In the genomic region with DNA sequence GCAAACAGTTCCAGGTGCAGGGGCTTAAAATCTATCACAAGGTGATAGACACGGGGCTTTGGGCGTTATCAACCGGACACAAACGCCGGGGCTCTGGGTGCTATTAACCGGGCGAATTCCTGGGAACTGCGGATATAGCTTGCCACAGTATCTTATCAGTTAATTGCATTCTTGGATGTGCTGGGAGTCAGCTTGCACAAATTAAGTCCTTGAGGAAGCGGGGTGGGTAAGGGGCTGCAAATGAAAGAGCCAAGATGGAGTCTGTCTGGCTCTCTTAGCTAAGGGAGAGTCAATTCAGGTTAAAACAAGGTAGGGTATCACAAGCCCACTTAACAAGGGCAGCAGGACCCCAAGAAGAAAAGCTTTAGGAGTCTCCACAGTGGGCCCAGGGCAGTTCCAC, we compare ENCODE assay signal across 9 cellular contexts. TPM values are rescaled to one million over a fixed set of nuclear protein-coding genes. Genes with fewer than 3 reads are reported as not detected.
A peak's percentile ranks its signal among the peaks of the same experiment; 100 is the strongest.
DNase-seq lines count a peak whose midpoint lies in the region; ATAC-seq and TF ChIP-seq lines count a peak whose summit lies in the region.
"Not testable (repeated sequence)": the region's sequence is repeated elsewhere in the genome, so short reads cannot be mapped to it uniquely, and the experiment has no call there.
"Had no signal": no experiment of that assay in that cellular context is flagged by ENCODE, and none has a peak within 500 bp of the region (broad histone marks: within the 10 kb centered on the region; RNA-seq: fewer than 3 reads in every experiment).

No MANE protein-coding gene starts in this region.

- not testable (repeated sequence) for H3K27me3 ChIP-seq in CD8-positive, alpha-beta memory T cell (ENCODE audit: insufficient read depth, low read length, poor library complexity, severe bottlenecking); endodermal cell (ENCODE audit: control insufficient read depth, insufficient read depth, low read length, poor library complexity, severe bottlenecking)

- CTCF ChIA-PET in CD8-positive, alpha-beta memory T cell (lab: Charles Lee), result interaction anchor here (1.6 to 16.2 kb wide), 4 partner anchors 11 to 121 kb away, joined by 4 to 301 read pairs (median 24); no protein-coding TSS in a partner anchor
- CTCF ChIA-PET in activated CD8-positive, alpha-beta T cell treated with anti-CD3 and anti-CD28 coated beads, Interleukin-2, amount 10 ng/mL, durations not matched to agents 7 days and 5 days (lab: Charles Lee), result interaction anchor here (1.1 to 15.9 kb wide), 4 partner anchors 14 to 122 kb away, joined by 3 to 265 read pairs (median 68); no protein-coding TSS in a partner anchor

- H3K36me3 ChIP-seq in CD8-positive, alpha-beta memory T cell (ENCODE audit: insufficient read depth, low read length); endodermal cell (ENCODE audit: control insufficient read depth, insufficient read depth, low read length): not testable (repeated sequence)

- peak overlapping the region; percentile 78 for H3K9ac ChIP-seq in endodermal cell (ENCODE audit: extremely low read depth, low read length, poor library complexity, severe bottlenecking)

- 53 to 79% methylated on average over 9 of the region's 9 CpGs for WGBS in endodermal cell (ENCODE audit: insufficient coverage in 1 of 2, insufficient read length in 1 of 2), 2 experiments

- not testable (repeated sequence) for H3K9me3 ChIP-seq in CD8-positive, alpha-beta memory T cell (ENCODE audit: low read length); T-helper 17 cell (ENCODE audit: control insufficient read depth, low read length, poor library complexity, severe bottlenecking); endodermal cell (ENCODE audit: control insufficient read depth, low read length)

- not testable (repeated sequence) for DNase-seq in CD8-positive, alpha-beta memory T cell; T-helper 17 cell; activated CD8-positive, alpha-beta T cell treated with anti-CD3 and anti-CD28 coated beads, Interleukin-2, amount 10 ng/mL, durations not matched to agents 7 days and 5 days; naive thymus-derived CD8-positive, alpha-beta T cell; progenitor cell of endocrine pancreas (ENCODE audit: low spot score, unreplicated experiment)
- DNase-seq in endodermal cell, result peak; percentile 58

- H3K27ac ChIP-seq in CD8-positive, alpha-beta memory T cell (ENCODE audit: low read depth, low read length), result peak overlapping the region; percentile 82
- peak overlapping the region; percentile 9 for H3K27ac ChIP-seq in endodermal cell (ENCODE audit: low read depth, low read length)

- ATAC-seq in T-helper 17 cell; activated CD8-positive, alpha-beta T cell treated with anti-CD3 and anti-CD28 coated beads, Interleukin-2, amount 10 ng/mL, durations not matched to agents 7 days and 5 days; naive thymus-derived CD8-positive, alpha-beta T cell: not testable (repeated sequence)

- H3K27ac Mint-ChIP-seq in CD8-positive, alpha-beta memory T cell, result peak overlapping the region; percentile 94 to 100 (median 98)
- H3K27ac Mint-ChIP-seq in T-helper 17 cell, result peak overlapping the region; percentile 100
- H3K27ac Mint-ChIP-seq in activated CD8-positive, alpha-beta T cell treated with anti-CD3 and anti-CD28 coated beads, Interleukin-2, amount 10 ng/mL, durations not matched to agents 7 days and 5 days, result peak overlapping the region; percentile 98
- peak overlapping the region; percentile 91 for H3K27ac Mint-ChIP-seq in activated naive CD4-positive, alpha-beta T cell treated with anti-CD3 and anti-CD28 coated beads, Interleukin-2, amount 50 U/mL, for 24 hours
- peak overlapping the region; percentile 98 for H3K27ac Mint-ChIP-seq in endodermal cell
- H3K27ac Mint-ChIP-seq in naive thymus-derived CD8-positive, alpha-beta T cell, result peak overlapping the region; percentile 82 to 100 (median 98)
- peak overlapping the region; percentile 51 for H3K27ac Mint-ChIP-seq in progenitor cell of endocrine pancreas

- H3K4me1 ChIP-seq in CD8-positive, alpha-beta memory T cell (ENCODE audit: insufficient read depth, low read length), result peaks cover 58% of the 10 kb centered on the region
- peaks cover 28% of the 10 kb centered on the region for H3K4me1 ChIP-seq in endodermal cell (ENCODE audit: control insufficient read depth, insufficient read depth, low read length)

- peaks cover 13 to 36% (median 14%) of the 10 kb centered on the region in 3 donors for H3K36me3 Mint-ChIP-seq in CD8-positive, alpha-beta memory T cell
- H3K36me3 Mint-ChIP-seq in T-helper 17 cell (ENCODE audit: low read depth), result peaks cover 18% of the 10 kb centered on the region
- H3K36me3 Mint-ChIP-seq in activated CD8-positive, alpha-beta T cell treated with anti-CD3 and anti-CD28 coated beads, Interleukin-2, amount 10 ng/mL, durations not matched to agents 7 days and 5 days (ENCODE audit: low read depth), result peaks cover 38% of the 10 kb centered on the region
- H3K36me3 Mint-ChIP-seq in activated naive CD4-positive, alpha-beta T cell treated with anti-CD3 and anti-CD28 coated beads, Interleukin-2, amount 50 U/mL, for 24 hours; endodermal cell (ENCODE audit: low read depth); progenitor cell of endocrine pancreas (ENCODE audit: insufficient read depth): not testable (repeated sequence)
- H3K36me3 Mint-ChIP-seq in naive thymus-derived CD8-positive, alpha-beta T cell, result peaks cover 5 to 29% (median 27%) of the 10 kb centered on the region in 3 donors

- TF ChIP-seq CTCF in endodermal cell (conservative IDR thresholded peaks at IDR 0.05); progenitor cell of endocrine pancreas (IDR thresholded peaks at IDR 0.05; ENCODE audit: unreplicated experiment): not testable (repeated sequence)

- H3K27me3 Mint-ChIP-seq in CD8-positive, alpha-beta memory T cell; T-helper 17 cell; activated CD8-positive, alpha-beta T cell treated with anti-CD3 and anti-CD28 coated beads, Interleukin-2, amount 10 ng/mL, durations not matched to agents 7 days and 5 days (ENCODE audit: low read depth); activated naive CD4-positive, alpha-beta T cell treated with anti-CD3 and anti-CD28 coated beads, Interleukin-2, amount 50 U/mL, for 24 hours; endodermal cell (ENCODE audit: insufficient read depth); naive thymus-derived CD8-positive, alpha-beta T cell; progenitor cell of endocrine pancreas: not testable (repeated sequence)

- H3K9me3 Mint-ChIP-seq in CD8-positive, alpha-beta memory T cell; activated CD8-positive, alpha-beta T cell treated with anti-CD3 and anti-CD28 coated beads, Interleukin-2, amount 10 ng/mL, durations not matched to agents 7 days and 5 days (ENCODE audit: insufficient read depth); activated naive CD4-positive, alpha-beta T cell treated with anti-CD3 and anti-CD28 coated beads, Interleukin-2, amount 50 U/mL, for 24 hours; endodermal cell; naive thymus-derived CD8-positive, alpha-beta T cell; progenitor cell of endocrine pancreas (ENCODE audit: low read depth): not testable (repeated sequence)

- peak overlapping the region; percentile 89 to 99 (median 93) for H3K4me3 Mint-ChIP-seq in CD8-positive, alpha-beta memory T cell
- peak overlapping the region; percentile 97 for H3K4me3 Mint-ChIP-seq in T-helper 17 cell
- peak overlapping the region; percentile 93 for H3K4me3 Mint-ChIP-seq in activated CD8-positive, alpha-beta T cell treated with anti-CD3 and anti-CD28 coated beads, Interleukin-2, amount 10 ng/mL, durations not matched to agents 7 days and 5 days
- peak overlapping the region; percentile 73 for H3K4me3 Mint-ChIP-seq in activated naive CD4-positive, alpha-beta T cell treated with anti-CD3 and anti-CD28 coated beads, Interleukin-2, amount 50 U/mL, for 24 hours
- not testable (repeated sequence) for H3K4me3 Mint-ChIP-seq in endodermal cell
- peak overlapping the region; percentile 41 to 99 (median 82) for H3K4me3 Mint-ChIP-seq in naive thymus-derived CD8-positive, alpha-beta T cell
- H3K4me3 Mint-ChIP-seq in progenitor cell of endocrine pancreas (ENCODE audit: low read depth), result peak overlapping the region; percentile 34

- POLR2A ChIA-PET in CD8-positive, alpha-beta memory T cell (lab: Charles Lee), result interaction anchor here (3.4 kb wide), 1 partner anchor 30 kb away, joined by 13 read pairs; no protein-coding TSS in a partner anchor
- POLR2A ChIA-PET in activated CD8-positive, alpha-beta T cell treated with anti-CD3 and anti-CD28 coated beads, Interleukin-2, amount 10 ng/mL, durations not matched to agents 7 days and 5 days (lab: Charles Lee), result interaction anchor here (1.2 to 3.4 kb wide), 6 partner anchors 12 to 123 kb away, joined by 3 to 14 read pairs (median 4); partner anchors contain the start of genes ACTR1B, ANKRD36B and COX5B
- POLR2A ChIA-PET in naive thymus-derived CD8-positive, alpha-beta T cell (lab: Charles Lee), result interaction anchor here (1.0 to 12.8 kb wide), 6 partner anchors 13 to 122 kb away, joined by 3 to 159 read pairs (median 10); partner anchors contain the start of gene ANKRD36B

- H3K4me1 Mint-ChIP-seq in CD8-positive, alpha-beta memory T cell, result peaks cover 61 to 73% (median 62%) of the 10 kb centered on the region in 3 donors
- H3K4me1 Mint-ChIP-seq in T-helper 17 cell (peaks cover 62% of the 10 kb centered on the region), endodermal cell (peaks cover 47% of the 10 kb centered on the region), progenitor cell of endocrine pancreas (ENCODE audit: low read depth) (peaks cover 33% of the 10 kb centered on the region)
- H3K4me1 Mint-ChIP-seq in activated CD8-positive, alpha-beta T cell treated with anti-CD3 and anti-CD28 coated beads, Interleukin-2, amount 10 ng/mL, durations not matched to agents 7 days and 5 days (ENCODE audit: low read depth), result peaks cover 60% of the 10 kb centered on the region
- peaks cover 62% of the 10 kb centered on the region for H3K4me1 Mint-ChIP-seq in activated naive CD4-positive, alpha-beta T cell treated with anti-CD3 and anti-CD28 coated beads, Interleukin-2, amount 50 U/mL, for 24 hours
- peaks cover 48 to 74% (median 65%) of the 10 kb centered on the region in 4 donors for H3K4me1 Mint-ChIP-seq in naive thymus-derived CD8-positive, alpha-beta T cell

- not testable (repeated sequence) for H3K4me3 ChIP-seq in CD8-positive, alpha-beta memory T cell (ENCODE audit: low read length); endodermal cell (ENCODE audit: low read length)

RNA-seq across cellular contexts. Expression of gene ZAP70, which starts 1.2 kb away (rescaled TPM):
- total RNA-seq in CD8-positive, alpha-beta memory T cell, result 100 to 1,000 TPM; 180 to 197 TPM
- 184 TPM for polyA plus RNA-seq in CD8-positive, alpha-beta memory T cell
- 100 to 1,000 TPM; 406 to 439 TPM for total RNA-seq in T-helper 17 cell
- total RNA-seq in activated CD8-positive, alpha-beta T cell treated with anti-CD3 and anti-CD28 coated beads, Interleukin-2, amount 10 ng/mL, durations not matched to agents 7 days and 5 days, result 100 to 1,000 TPM; 268 to 297 TPM
- 10 to 100 TPM in 1 of 2 donors, 1 to 10 TPM in 1; 8.3 to 10.4 TPM for total RNA-seq in endodermal cell
- polyA plus RNA-seq in endodermal cell (2013, experiment 1 of 2), result 1.8 TPM
- polyA plus RNA-seq in endodermal cell (2013, experiment 2 of 2), result 3.1 TPM
- total RNA-seq in naive thymus-derived CD8-positive, alpha-beta T cell, result 100 to 1,000 TPM; 490 to 503 TPM
- polyA plus RNA-seq in naive thymus-derived CD8-positive, alpha-beta T cell, result 100 to 1,000 TPM; 131 to 168 (median 149) TPM
- 2.6 and 3.8 TPM in 2 replicates for total RNA-seq in progenitor cell of endocrine pancreas
- total RNA-seq: GM23248, PC-9 had no signal
- polyA plus RNA-seq: GM23248 had no signal

RNA-seq across cellular contexts. Expression of gene C2orf92, which starts 42.7 kb away (rescaled TPM):
- total RNA-seq in CD8-positive, alpha-beta memory T cell, result 1 to 10 TPM; 4.6 to 6.5 TPM
- polyA plus RNA-seq in CD8-positive, alpha-beta memory T cell, result not detected
- total RNA-seq in T-helper 17 cell (10 to 100 TPM; 12.5 to 13.5 TPM), endodermal cell (10 to 100 TPM; 12.5 to 17.4 TPM), progenitor cell of endocrine pancreas (15.9 and 17.4 TPM in 2 replicates)
- total RNA-seq in activated CD8-positive, alpha-beta T cell treated with anti-CD3 and anti-CD28 coated beads, Interleukin-2, amount 10 ng/mL, durations not matched to agents 7 days and 5 days, result 1 to 10 TPM; 4.0 to 5.5 TPM
- polyA plus RNA-seq in endodermal cell (2013, experiment 1 of 2), result 7.2 TPM
- 7.0 TPM for polyA plus RNA-seq in endodermal cell (2013, experiment 2 of 2)
- total RNA-seq in naive thymus-derived CD8-positive, alpha-beta T cell, result 10 to 100 TPM; 18.2 to 21.2 TPM
- polyA plus RNA-seq in naive thymus-derived CD8-positive, alpha-beta T cell, result 1 to 10 TPM in 1 of 3 donors, under 1 TPM in 2; 0.35 to 1.5 (median 0.68) TPM

RNA-seq across cellular contexts. Expression of gene ACTR1B, which starts 48.3 kb away (rescaled TPM):
- 10 to 100 TPM; 76.6 to 80.6 TPM for total RNA-seq in CD8-positive, alpha-beta memory T cell
- 16.5 TPM for polyA plus RNA-seq in CD8-positive, alpha-beta memory T cell
- total RNA-seq in T-helper 17 cell (10 to 100 TPM; 90.9 to 98.0 TPM), endodermal cell (10 to 100 TPM; 71.8 to 75.0 TPM), progenitor cell of endocrine pancreas (87.4 and 88.5 TPM in 2 replicates)
- 10 to 100 TPM; 73.2 to 74.3 TPM for total RNA-seq in activated CD8-positive, alpha-beta T cell treated with anti-CD3 and anti-CD28 coated beads, Interleukin-2, amount 10 ng/mL, durations not matched to agents 7 days and 5 days
- 71.7 TPM for polyA plus RNA-seq in endodermal cell (2013, experiment 1 of 2)
- polyA plus RNA-seq in endodermal cell (2013, experiment 2 of 2), result 68.6 TPM
- 10 to 100 TPM; 94.0 to 97.8 TPM for total RNA-seq in naive thymus-derived CD8-positive, alpha-beta T cell
- polyA plus RNA-seq in naive thymus-derived CD8-positive, alpha-beta T cell, result 10 to 100 TPM; 11.7 to 17.9 (median 13.0) TPM

Comparison
In these comparisons a context has a peak if more than half of its experiments do, and no peak if none do; other contexts are left out.
1. RNA of gene ZAP70, which starts 1.2 kb away (total RNA-seq): 490 to 503 TPM in naive thymus-derived CD8-positive, alpha-beta T cell, 406 to 439 TPM in T-helper 17 cell, 268 to 297 TPM in activated CD8-positive, alpha-beta T cell treated with anti-CD3 and anti-CD28 coated beads, Interleukin-2, amount 10 ng/mL, durations not matched to agents 7 days and 5 days and 180 to 197 TPM in CD8-positive, alpha-beta memory T cell; 8.3 to 10.4 TPM in endodermal cell and 2.6 to 3.8 TPM in progenitor cell of endocrine pancreas; every median in the first group is over 10 times any median in the second.
2. Peak in every context shown above with its lines, with median percentiles within 50 percentile points of each other: H3K27ac Mint-ChIP-seq.